Comparison of ENCODE assay signal across 9 cellular contexts in genomic region chr17:3796110-3796821, GRCh38. TPM values are rescaled to one million over a fixed set of nuclear protein-coding genes. Genes with fewer than 3 reads are reported as not detected.
DNase-seq lines count a peak whose midpoint lies in the region; ATAC-seq and TF ChIP-seq lines count a peak whose summit lies in the region.
"Had no signal": no experiment of that assay in that cellular context is flagged by ENCODE, and none has a peak within 500 bp of the region (broad histone marks: within the 10 kb centered on the region; RNA-seq: fewer than 3 reads in every experiment).

No MANE protein-coding gene starts in this region.

- H3K27me3 ChIP-seq in endodermal cell (ENCODE audit: control insufficient read depth, insufficient read depth, low read length, poor library complexity, severe bottlenecking) (no peaks in the 10 kb centered on the region), tibial nerve (no peaks in the 10 kb centered on the region)

- H3K4me1 Mint-ChIP-seq in endodermal cell, result no peaks in the 10 kb centered on the region

- H3K36me3 ChIP-seq in endodermal cell (ENCODE audit: control insufficient read depth, insufficient read depth, low read length) (no peaks in the 10 kb centered on the region), tibial nerve (no peaks in the 10 kb centered on the region)

- no peak overlapping the region for H3K9ac ChIP-seq in endodermal cell (ENCODE audit: extremely low read depth, low read length, poor library complexity, severe bottlenecking)

- peak; percentile 59 for DNase-seq in activated CD4-positive, CD25-positive, alpha-beta regulatory T cell treated with anti-CD3 and anti-CD28 coated beads, Interleukin-2, amount 50 U/mL, for 72 hours
- DNase-seq in endodermal cell (peak; percentile 47), tibial nerve (ENCODE audit: low spot score in 2 of 2) (no peak), NCI-H2227 treated with DMSO at 0.1 percent for 48 hours (lab: John Stamatoyannopoulos, UW) (no peak), NCI-H1930 (lab: John Stamatoyannopoulos, UW) (no peak)
- DNase-seq in stimulated activated naive CD8-positive, alpha-beta T cell treated with anti-CD3 and anti-CD28 coated beads, Interleukin-15, Interleukin-2, amounts not matched to agents 100 U/mL and 50 U/mL, for 24 hours, result peak; percentile 90

- H3K4me1 ChIP-seq in endodermal cell (ENCODE audit: control insufficient read depth, insufficient read depth, low read length) (no peaks in the 10 kb centered on the region), tibial nerve (no peaks in the 10 kb centered on the region)

- H3K4me3 ChIP-seq in endodermal cell (ENCODE audit: low read length) (no peak overlapping the region), tibial nerve (no peak overlapping the region)

- no peak for TF ChIP-seq EP300 in tibial nerve (IDR thresholded peaks at IDR 0.05)

- ATAC-seq in HG02623 (IDR thresholded peaks at IDR 0.05; ENCODE audit: unreplicated experiment), result peak; percentile 63
- peak; percentile 83 for ATAC-seq in stimulated activated naive CD8-positive, alpha-beta T cell treated with anti-CD3 and anti-CD28 coated beads, Interleukin-15, Interleukin-2, amounts not matched to agents 100 U/mL and 50 U/mL, for 24 hours

- H3K27ac ChIP-seq in endodermal cell (ENCODE audit: low read depth, low read length), result no peak overlapping the region
- H3K27ac ChIP-seq in tibial nerve, result no peak overlapping the region

- H3K9me3 Mint-ChIP-seq in endodermal cell, result no peaks in the 10 kb centered on the region
- H3K9me3 Mint-ChIP-seq: nephron had no signal

- H3K4me3 Mint-ChIP-seq in endodermal cell, result no peak overlapping the region
- H3K4me3 Mint-ChIP-seq: nephron had no signal

- WGBS in endodermal cell (ENCODE audit: insufficient coverage in 1 of 2, insufficient read length in 1 of 2), 2 experiments, result 81 to 100% methylated on average over 1 to 16 of the region's 17 CpGs
- WGBS in tibial nerve, 2 donors, result 75 to 77% methylated on average over 9 to 17 of the region's 17 CpGs

- H3K27me3 Mint-ChIP-seq in endodermal cell (ENCODE audit: insufficient read depth), result no peaks in the 10 kb centered on the region

- TF ChIP-seq CTCF in GM12873 (IDR thresholded peaks at IDR 0.05; ENCODE audit: insufficient read depth, low read depth, low read length, missing control alignments) (peak; percentile 9), endodermal cell (conservative IDR thresholded peaks at IDR 0.05) (no peak), tibial nerve (IDR thresholded peaks at IDR 0.05) (no peak)

- H3K36me3 Mint-ChIP-seq in endodermal cell (ENCODE audit: low read depth), result no peaks in the 10 kb centered on the region

- no peak overlapping the region for H3K27ac Mint-ChIP-seq in endodermal cell

- H3K9me3 ChIP-seq in endodermal cell (ENCODE audit: control insufficient read depth, low read length) (no peaks in the 10 kb centered on the region), tibial nerve (no peaks in the 10 kb centered on the region)

- no peak for TF ChIP-seq POLR2A in tibial nerve (IDR thresholded peaks at IDR 0.05)

RNA-seq across cellular contexts. Expression of gene ITGAE, which starts 4.7 kb away (rescaled TPM):
- 10 to 100 TPM; 21.8 to 34.3 TPM for total RNA-seq in endodermal cell
- 47.8 TPM for polyA plus RNA-seq in endodermal cell (2013, experiment 1 of 2)
- polyA plus RNA-seq in endodermal cell (2013, experiment 2 of 2), result 49.2 TPM
- 10 to 100 TPM; 11.1 to 17.5 (median 13.4) TPM for total RNA-seq in tibial nerve

RNA-seq across cellular contexts. Expression of gene NCBP3, which starts 49.8 kb away (rescaled TPM):
- total RNA-seq in endodermal cell (10 to 100 TPM; 74.5 to 75.9 TPM), tibial nerve (10 to 100 TPM; 17.3 to 31.5 (median 21.3) TPM)
- polyA plus RNA-seq in endodermal cell (2013, experiment 1 of 2), result 72.1 TPM
- polyA plus RNA-seq in endodermal cell (2013, experiment 2 of 2), result 66.8 TPM

Comparison
In these comparisons a context has a peak if more than half of its experiments do, and no peak if none do; other contexts are left out.
1. DNase-seq: peak in activated CD4-positive, CD25-positive, alpha-beta regulatory T cell treated with anti-CD3 and anti-CD28 coated beads, Interleukin-2, amount 50 U/mL, for 72 hours (single experiment), endodermal cell (single experiment) and stimulated activated naive CD8-positive, alpha-beta T cell treated with anti-CD3 and anti-CD28 coated beads, Interleukin-15, Interleukin-2, amounts not matched to agents 100 U/mL and 50 U/mL, for 24 hours (single experiment); none in tibial nerve (0 of 2), NCI-H2227 treated with DMSO at 0.1 percent for 48 hours (single experiment) and NCI-H1930 (0 of 2).